1 cellular context compared by ENCODE assay signal in genomic region chr20:36455972-36456625, GRCh38.
TF ChIP-seq lines count a peak whose summit lies in the region.

No MANE protein-coding gene starts in this region.

TF ChIP-seq in HepG2, 621 proteins besides CTCF, POLR2A, EP300 and RAD21 (continued from another document):
- peak; percentile 43; the same call in 1 of the 2 replicates for TF ChIP-seq SKIL (CRISPR knock-in tag; IDR thresholded peaks at IDR 0.05; ENCODE audit: borderline replicate concordance)
- peak; percentile 20; the same call in 1 of the 2 replicates for TF ChIP-seq RNF2 (conservative IDR thresholded peaks at IDR 0.05; ENCODE audit: low read depth)
- TF ChIP-seq BHLHE40 (IDR thresholded peaks at IDR 0.05; ENCODE audit: low read length), result peak; percentile 88
- TF ChIP-seq SAP130 (CRISPR knock-in tag; IDR thresholded peaks at IDR 0.05; ENCODE audit: low read depth), result peak; percentile 39; the same call in 1 of the 2 replicates
- TF ChIP-seq JUN (CRISPR knock-in tag; IDR thresholded peaks at IDR 0.05), result 0 out of 2 replicates have a peak, but pooled peaks have one; percentile 32
- TF ChIP-seq, protein P1, sequence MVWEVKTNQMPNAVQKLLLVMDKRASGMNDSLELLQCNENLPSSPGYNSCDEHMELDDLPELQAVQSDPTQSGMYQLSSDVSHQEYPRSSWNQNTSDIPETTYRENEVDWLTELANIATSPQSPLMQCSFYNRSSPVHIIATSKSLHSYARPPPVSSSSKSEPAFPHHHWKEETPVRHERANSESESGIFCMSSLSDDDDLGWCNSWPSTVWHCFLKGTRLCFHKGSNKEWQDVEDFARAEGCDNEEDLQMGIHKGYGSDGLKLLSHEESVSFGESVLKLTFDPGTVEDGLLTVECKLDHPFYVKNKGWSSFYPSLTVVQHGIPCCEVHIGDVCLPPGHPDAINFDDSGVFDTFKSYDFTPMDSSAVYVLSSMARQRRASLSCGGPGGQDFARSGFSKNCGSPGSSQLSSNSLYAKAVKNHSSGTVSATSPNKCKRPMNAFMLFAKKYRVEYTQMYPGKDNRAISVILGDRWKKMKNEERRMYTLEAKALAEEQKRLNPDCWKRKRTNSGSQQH (CRISPR knock-in tag; IDR thresholded peaks at IDR 0.05; ENCODE audit: low read depth), result 0 out of 2 replicates have a peak, but pooled peaks have one; percentile 17
- peak; percentile 62 for TF ChIP-seq SALL1 (CRISPR knock-in tag; IDR thresholded peaks at IDR 0.05)
- peak; percentile 18; the same call in 1 of the 2 replicates for TF ChIP-seq TBX3 (IDR thresholded peaks at IDR 0.05; ENCODE audit: borderline replicate concordance)
- TF ChIP-seq, protein P2, sequence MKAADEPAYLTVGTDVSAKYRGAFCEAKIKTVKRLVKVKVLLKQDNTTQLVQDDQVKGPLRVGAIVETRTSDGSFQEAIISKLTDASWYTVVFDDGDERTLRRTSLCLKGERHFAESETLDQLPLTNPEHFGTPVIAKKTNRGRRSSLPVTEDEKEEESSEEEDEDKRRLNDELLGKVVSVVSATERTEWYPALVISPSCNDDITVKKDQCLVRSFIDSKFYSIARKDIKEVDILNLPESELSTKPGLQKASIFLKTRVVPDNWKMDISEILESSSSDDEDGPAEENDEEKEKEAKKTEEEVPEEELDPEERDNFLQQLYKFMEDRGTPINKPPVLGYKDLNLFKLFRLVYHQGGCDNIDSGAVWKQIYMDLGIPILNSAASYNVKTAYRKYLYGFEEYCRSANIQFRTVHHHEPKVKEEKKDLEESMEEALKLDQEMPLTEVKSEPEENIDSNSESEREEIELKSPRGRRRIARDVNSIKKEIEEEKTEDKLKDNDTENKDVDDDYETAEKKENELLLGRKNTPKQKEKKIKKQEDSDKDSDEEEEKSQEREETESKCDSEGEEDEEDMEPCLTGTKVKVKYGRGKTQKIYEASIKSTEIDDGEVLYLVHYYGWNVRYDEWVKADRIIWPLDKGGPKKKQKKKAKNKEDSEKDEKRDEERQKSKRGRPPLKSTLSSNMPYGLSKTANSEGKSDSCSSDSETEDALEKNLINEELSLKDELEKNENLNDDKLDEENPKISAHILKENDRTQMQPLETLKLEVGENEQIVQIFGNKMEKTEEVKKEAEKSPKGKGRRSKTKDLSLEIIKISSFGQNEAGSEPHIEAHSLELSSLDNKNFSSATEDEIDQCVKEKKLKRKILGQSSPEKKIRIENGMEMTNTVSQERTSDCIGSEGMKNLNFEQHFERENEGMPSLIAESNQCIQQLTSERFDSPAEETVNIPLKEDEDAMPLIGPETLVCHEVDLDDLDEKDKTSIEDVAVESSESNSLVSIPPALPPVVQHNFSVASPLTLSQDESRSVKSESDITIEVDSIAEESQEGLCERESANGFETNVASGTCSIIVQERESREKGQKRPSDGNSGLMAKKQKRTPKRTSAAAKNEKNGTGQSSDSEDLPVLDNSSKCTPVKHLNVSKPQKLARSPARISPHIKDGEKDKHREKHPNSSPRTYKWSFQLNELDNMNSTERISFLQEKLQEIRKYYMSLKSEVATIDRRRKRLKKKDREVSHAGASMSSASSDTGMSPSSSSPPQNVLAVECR (CRISPR knock-in tag; IDR thresholded peaks at IDR 0.05; ENCODE audit: borderline replicate concordance), result peak; percentile 55
- TF ChIP-seq, protein P3, sequence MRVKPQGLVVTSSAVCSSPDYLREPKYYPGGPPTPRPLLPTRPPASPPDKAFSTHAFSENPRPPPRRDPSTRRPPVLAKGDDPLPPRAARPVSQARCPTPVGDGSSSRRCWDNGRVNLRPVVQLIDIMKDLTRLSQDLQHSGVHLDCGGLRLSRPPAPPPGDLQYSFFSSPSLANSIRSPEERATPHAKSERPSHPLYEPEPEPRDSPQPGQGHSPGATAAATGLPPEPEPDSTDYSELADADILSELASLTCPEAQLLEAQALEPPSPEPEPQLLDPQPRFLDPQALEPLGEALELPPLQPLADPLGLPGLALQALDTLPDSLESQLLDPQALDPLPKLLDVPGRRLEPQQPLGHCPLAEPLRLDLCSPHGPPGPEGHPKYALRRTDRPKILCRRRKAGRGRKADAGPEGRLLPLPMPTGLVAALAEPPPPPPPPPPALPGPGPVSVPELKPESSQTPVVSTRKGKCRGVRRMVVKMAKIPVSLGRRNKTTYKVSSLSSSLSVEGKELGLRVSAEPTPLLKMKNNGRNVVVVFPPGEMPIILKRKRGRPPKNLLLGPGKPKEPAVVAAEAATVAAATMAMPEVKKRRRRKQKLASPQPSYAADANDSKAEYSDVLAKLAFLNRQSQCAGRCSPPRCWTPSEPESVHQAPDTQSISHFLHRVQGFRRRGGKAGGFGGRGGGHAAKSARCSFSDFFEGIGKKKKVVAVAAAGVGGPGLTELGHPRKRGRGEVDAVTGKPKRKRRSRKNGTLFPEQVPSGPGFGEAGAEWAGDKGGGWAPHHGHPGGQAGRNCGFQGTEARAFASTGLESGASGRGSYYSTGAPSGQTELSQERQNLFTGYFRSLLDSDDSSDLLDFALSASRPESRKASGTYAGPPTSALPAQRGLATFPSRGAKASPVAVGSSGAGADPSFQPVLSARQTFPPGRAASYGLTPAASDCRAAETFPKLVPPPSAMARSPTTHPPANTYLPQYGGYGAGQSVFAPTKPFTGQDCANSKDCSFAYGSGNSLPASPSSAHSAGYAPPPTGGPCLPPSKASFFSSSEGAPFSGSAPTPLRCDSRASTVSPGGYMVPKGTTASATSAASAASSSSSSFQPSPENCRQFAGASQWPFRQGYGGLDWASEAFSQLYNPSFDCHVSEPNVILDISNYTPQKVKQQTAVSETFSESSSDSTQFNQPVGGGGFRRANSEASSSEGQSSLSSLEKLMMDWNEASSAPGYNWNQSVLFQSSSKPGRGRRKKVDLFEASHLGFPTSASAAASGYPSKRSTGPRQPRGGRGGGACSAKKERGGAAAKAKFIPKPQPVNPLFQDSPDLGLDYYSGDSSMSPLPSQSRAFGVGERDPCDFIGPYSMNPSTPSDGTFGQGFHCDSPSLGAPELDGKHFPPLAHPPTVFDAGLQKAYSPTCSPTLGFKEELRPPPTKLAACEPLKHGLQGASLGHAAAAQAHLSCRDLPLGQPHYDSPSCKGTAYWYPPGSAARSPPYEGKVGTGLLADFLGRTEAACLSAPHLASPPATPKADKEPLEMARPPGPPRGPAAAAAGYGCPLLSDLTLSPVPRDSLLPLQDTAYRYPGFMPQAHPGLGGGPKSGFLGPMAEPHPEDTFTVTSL (CRISPR knock-in tag; IDR thresholded peaks at IDR 0.05; ENCODE audit: borderline replicate concordance), result 0 out of 2 replicates have a peak, but pooled peaks have one; percentile 26
- TF ChIP-seq ZNF292 (CRISPR knock-in tag; IDR thresholded peaks at IDR 0.05; ENCODE audit: borderline replicate concordance, low read depth), result peak; percentile 13; the same call in 1 of the 2 replicates
- TF ChIP-seq FOXO1 (CRISPR knock-in tag; IDR thresholded peaks at IDR 0.05), result peak; percentile 23; the same call in 1 of the 2 replicates
- peak; percentile 33; the same call in 1 of the 2 replicates for TF ChIP-seq ZNF563 (CRISPR knock-in tag; IDR thresholded peaks at IDR 0.05)
- TF ChIP-seq SPEN (CRISPR knock-in tag; IDR thresholded peaks at IDR 0.05; ENCODE audit: low read depth), result 0 out of 2 replicates have a peak, but pooled peaks have one; percentile 15
- TF ChIP-seq SKI (IDR thresholded peaks at IDR 0.05; ENCODE audit: partially characterized antibody), result peak; percentile 60
- TF ChIP-seq ZNF556 (CRISPR knock-in tag; IDR thresholded peaks at IDR 0.05; ENCODE audit: borderline replicate concordance), result peak; percentile 58; the same call in 1 of the 2 replicates
- no peak for TF ChIP-seq PHF21A (CRISPR knock-in tag; IDR thresholded peaks at IDR 0.05)
- 0 out of 2 replicates have a peak, but pooled peaks have one; percentile 29 for TF ChIP-seq GATAD2A (CRISPR knock-in tag; IDR thresholded peaks at IDR 0.05)
- TF ChIP-seq DPF2 (CRISPR knock-in tag; IDR thresholded peaks at IDR 0.05; ENCODE audit: borderline replicate concordance, low read depth), result peak; percentile 37; the same call in 1 of the 2 replicates
- no peak for TF ChIP-seq ZNF12 (CRISPR knock-in tag; IDR thresholded peaks at IDR 0.05)
- peak; percentile 31; the same call in 1 of the 2 replicates for TF ChIP-seq SP4 (CRISPR knock-in tag; IDR thresholded peaks at IDR 0.05)
- TF ChIP-seq ZNF574 (CRISPR knock-in tag; IDR thresholded peaks at IDR 0.05), result peak; percentile 33; the same call in 1 of the 2 replicates
- peak; percentile 54 for TF ChIP-seq HNF4A (CRISPR knock-in tag; IDR thresholded peaks at IDR 0.05)
- TF ChIP-seq ZNF788 (CRISPR knock-in tag; IDR thresholded peaks at IDR 0.05; ENCODE audit: borderline replicate concordance), result no peak
- peak; percentile 55; the same call in 1 of the 2 replicates for TF ChIP-seq PREB (CRISPR knock-in tag; IDR thresholded peaks at IDR 0.05)
TF ChIP-seq in HepG2: peak in this region for 43.
